In genomic region chr4:143458966-143459365, GRCh38 we compare ENCODE assay signal across 15 cellular contexts. TPM values are rescaled to one million over a fixed set of nuclear protein-coding genes. Genes with fewer than 3 reads are reported as not detected.
A peak's percentile ranks its signal among the peaks of the same experiment; 100 is the strongest.
DNase-seq lines count a peak whose midpoint lies in the region; ATAC-seq, FAIRE-seq and TF ChIP-seq lines count a peak whose summit lies in the region.
"Had no signal": no experiment of that assay in that cellular context is flagged by ENCODE, and none has a peak within 500 bp of the region (broad histone marks: within the 10 kb centered on the region; RNA-seq: fewer than 3 reads in every experiment).

No MANE protein-coding gene starts in this region.

- CTCF ChIA-PET in endothelial cell of umbilical vein (lab: Charles Lee), result no interaction called here

- H3K36me3 ChIP-seq in endothelial cell of umbilical vein (ENCODE audit: control insufficient read depth in 2 of 2, extremely low read depth in 1 of 2, insufficient read depth in 2 of 2, low read length in 2 of 2) (peaks cover 0 to 5% of the 10 kb centered on the region in 2 experiments), pancreas (peaks cover 0 to 9% (median 0%) of the 10 kb centered on the region in 3 donors)
- H3K36me3 ChIP-seq: HAP-1 had no signal

- FAIRE-seq in A204.1 (lab: Jason Lieb, UNC), result peak; percentile 55
- FAIRE-seq in endothelial cell of umbilical vein (lab: Jason Lieb, UNC), result peak; percentile 12
- peak; percentile 73 for FAIRE-seq in pancreas (lab: Jason Lieb, UNC)
- FAIRE-seq: GM12878, HepG2, HTR-8/SVneo had no signal

- H3K9ac ChIP-seq in endothelial cell of umbilical vein (replicated peaks; ENCODE audit: extremely low read depth, insufficient read depth, low read length), result no peak overlapping the region
- H3K9ac ChIP-seq: BLaER1 treated with 17β-estradiol and CSF1 and Interleukin-3, amounts not matched to agents 10 nM and 100 nM had no signal

- no peak for ATAC-seq in pancreas
- ATAC-seq in HG03442 (IDR thresholded peaks at IDR 0.05; ENCODE audit: unreplicated experiment), result no peak
- ATAC-seq in GM18519 (IDR thresholded peaks at IDR 0.05; ENCODE audit: low FRiP score, unreplicated experiment), result no peak
- ATAC-seq: GM12878, HepG2 had no signal

- H3K27ac ChIP-seq in endothelial cell of umbilical vein (ENCODE audit: insufficient read depth, low read depth, low read length) (no peak overlapping the region), pancreas (no peak overlapping the region)
- H3K27ac ChIP-seq: 22Rv1; BLaER1 treated with 17β-estradiol and CSF1 and Interleukin-3, amounts not matched to agents 10 nM and 100 nM had no signal

- DNase-seq in amniotic epithelial cell (ENCODE audit: low read depth), result peak; percentile 59
- no peak for DNase-seq in endothelial cell of umbilical vein (ENCODE audit: low read depth, low spot score)
- DNase-seq in pancreas, result no peak
- DNase-seq in DMS 273 treated with DMSO at 0.1 percent for 48 hours (lab: John Stamatoyannopoulos, UW), result no peak
- DNase-seq: CD4-positive, CD25-positive, alpha-beta regulatory T cell; GOT3 had no signal

- BruUV-seq in endothelial cell of umbilical vein (replicated peaks; lab: Mats Ljungman, UMichigan), result no TSS peak

- POLR2A ChIA-PET in endothelial cell of umbilical vein (lab: Charles Lee), result no interaction called here

- no peaks in the 10 kb centered on the region for H3K9me3 ChIP-seq in endothelial cell of umbilical vein (replicated peaks; ENCODE audit: control insufficient read depth, insufficient read depth, low read length)
- no peaks in the 10 kb centered on the region for H3K9me3 ChIP-seq in pancreas
- H3K9me3 ChIP-seq: BLaER1 treated with 17β-estradiol and CSF1 and Interleukin-3, amounts not matched to agents 10 nM and 100 nM; HAP-1 had no signal

- dilution Hi-C loops in endothelial cell of umbilical vein (cut with MboI; ENCODE audit: extremely low pct_ligation_motif_present, low sequenced_read_pairs), result no loop called here

- H3K4me1 ChIP-seq in endothelial cell of umbilical vein (ENCODE audit: control insufficient read depth, extremely low read depth, insufficient read depth, low read length) (no peaks in the 10 kb centered on the region), pancreas (no peaks in the 10 kb centered on the region)
- H3K4me1 ChIP-seq: BLaER1 treated with 17β-estradiol and CSF1 and Interleukin-3, amounts not matched to agents 10 nM and 100 nM had no signal

- H4K20me1 ChIP-seq in endothelial cell of umbilical vein (replicated peaks; ENCODE audit: control insufficient read depth, extremely low read depth, insufficient read depth, low read length), result no peaks in the 10 kb centered on the region

- no peak for TF ChIP-seq POLR2A in endothelial cell of umbilical vein (IDR thresholded peaks at IDR 0.05; ENCODE audit: low read depth, low read length)

- H3K4me3 ChIP-seq in endothelial cell of umbilical vein (replicated peaks in 1 of 3; ENCODE audit: insufficient read depth in 1 of 3, low read depth in 1 of 3, low read length in 3 of 3) (no peak overlapping the region), pancreas (no peak overlapping the region)
- H3K4me3 ChIP-seq: BLaER1 treated with 17β-estradiol and CSF1 and Interleukin-3, amounts not matched to agents 10 nM and 100 nM; GM12878; HAP-1 had no signal

- TF ChIP-seq CTCF in endothelial cell of umbilical vein (IDR thresholded peaks at IDR 0.05; ENCODE audit: extremely low read depth in 1 of 2, insufficient read depth in 1 of 2, low read depth in 1 of 2, low read length in 2 of 2) (no peak), pancreas (IDR thresholded peaks at IDR 0.05) (no peak)

- no peaks in the 10 kb centered on the region for H3K79me2 ChIP-seq in endothelial cell of umbilical vein (ENCODE audit: control insufficient read depth, insufficient read depth, low read length)

- no peaks in the 10 kb centered on the region for H3K9me1 ChIP-seq in endothelial cell of umbilical vein (replicated peaks; ENCODE audit: control insufficient read depth, extremely low read depth, insufficient read depth, low read length)

- no peak overlapping the region for H3K4me2 ChIP-seq in endothelial cell of umbilical vein (ENCODE audit: insufficient read depth, low read length)
- H3K4me2 ChIP-seq: BLaER1 treated with 17β-estradiol and CSF1 and Interleukin-3, amounts not matched to agents 10 nM and 100 nM had no signal

- H3K27me3 ChIP-seq in endothelial cell of umbilical vein (ENCODE audit: control insufficient read depth in 2 of 2, insufficient read depth in 2 of 2, low read length in 2 of 2), result no peaks in the 10 kb centered on the region
- H3K27me3 ChIP-seq in pancreas, result no peaks in the 10 kb centered on the region
- H3K27me3 ChIP-seq: BLaER1 treated with 17β-estradiol and CSF1 and Interleukin-3, amounts not matched to agents 10 nM and 100 nM had no signal

- no peak overlapping the region for H2AFZ ChIP-seq in endothelial cell of umbilical vein (ENCODE audit: low read depth, low read length)

- intact Hi-C loops in endothelial cell of umbilical vein (cut with micrococcal nuclease), result no loop called here
- intact Hi-C loops in pancreas (cut with DNase I), result no loop called here

TF ChIP-seq in endothelial cell of umbilical vein, 7 proteins besides CTCF, POLR2A, EP300 and RAD21:
- no peak for TF ChIP-seq POLR2AphosphoS5 (IDR thresholded peaks at IDR 0.05; ENCODE audit: insufficient read depth, low read depth, low read length)
- TF ChIP-seq, protein P1, sequence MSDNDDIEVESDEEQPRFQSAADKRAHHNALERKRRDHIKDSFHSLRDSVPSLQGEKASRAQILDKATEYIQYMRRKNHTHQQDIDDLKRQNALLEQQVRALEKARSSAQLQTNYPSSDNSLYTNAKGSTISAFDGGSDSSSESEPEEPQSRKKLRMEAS (IDR thresholded peaks at IDR 0.05; ENCODE audit: insufficient read depth, insufficient read length), result no peak
- TF ChIP-seq GATA2 (IDR thresholded peaks at IDR 0.05; ENCODE audit: insufficient read depth, insufficient read length, low read depth, low read length), result no peak
- no peak for TF ChIP-seq EZH2 (IDR thresholded peaks at IDR 0.05; ENCODE audit: borderline replicate concordance, low read depth, low read length, severe bottlenecking)
- TF ChIP-seq JUN (IDR thresholded peaks at IDR 0.05; ENCODE audit: borderline replicate concordance, insufficient read depth, insufficient read length, low read depth), result no peak
- no peak for TF ChIP-seq MYC (IDR thresholded peaks at IDR 0.05; ENCODE audit: low read depth, low read length)
- no peak for TF ChIP-seq FOS (IDR thresholded peaks at IDR 0.05; ENCODE audit: borderline replicate concordance, insufficient read depth, low read length)

RNA-seq across cellular contexts. Expression of gene SMARCA5, which starts 54.5 kb away (rescaled TPM):
- total RNA-seq in endothelial cell of umbilical vein (54.4 and 57.6 TPM in 2 replicates), pancreas (10 to 100 TPM; 14.3 to 26.5 (median 18.3) TPM)
- polyA plus RNA-seq in endothelial cell of umbilical vein (5.6 and 7.9 TPM in 2 replicates), pancreas (10 to 100 TPM in 1 of 2 donors, 1 to 10 TPM in 1; 5.7 to 13.0 TPM)
- 10.4 and 11.3 TPM in 2 replicates for polyA plus RNA-seq in endothelial cell of umbilical vein (2011; cell fraction: cytosol; rRNA removed)
- polyA plus RNA-seq in endothelial cell of umbilical vein (2011; cell fraction: nucleus; rRNA removed), result 17.6 and 27.3 TPM in 2 replicates
- 33.7 and 44.6 TPM in 2 replicates for polyA plus RNA-seq in endothelial cell of umbilical vein (2012)
- polyA minus RNA-seq in endothelial cell of umbilical vein, result 21.3 and 21.8 TPM in 2 replicates
- polyA minus RNA-seq in endothelial cell of umbilical vein (2011; cell fraction: cytosol; rRNA and poly(A)+ RNA removed), result 17.2 TPM
- 44.5 and 54.7 TPM in 2 replicates for polyA minus RNA-seq in endothelial cell of umbilical vein (2011; cell fraction: nucleus; rRNA and poly(A)+ RNA removed)
